Comparison of ENCODE assay signal across 15 cellular contexts in the genomic region with DNA sequence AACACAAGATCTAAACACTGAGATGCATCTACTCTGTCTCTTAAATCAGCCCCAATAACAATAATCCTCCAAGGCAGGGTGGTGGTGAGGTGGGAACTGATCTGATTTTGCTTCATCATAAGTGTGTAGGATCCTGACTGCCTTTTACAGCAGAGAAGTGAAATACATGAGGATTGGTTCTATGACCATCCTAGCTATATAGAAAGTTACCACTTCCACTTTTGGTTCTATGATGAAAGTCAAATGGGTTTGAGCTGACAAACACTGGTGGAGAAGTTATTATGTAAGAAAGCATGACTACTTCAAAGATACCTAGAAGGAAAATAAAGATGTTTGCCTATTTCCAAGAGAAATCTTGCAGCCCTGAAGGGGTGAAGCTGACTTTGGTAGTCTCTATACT.
"Had no signal": no experiment of that assay in that cellular context is flagged by ENCODE, and none has a peak within 500 bp of the region (broad histone marks: within the 10 kb centered on the region; RNA-seq: fewer than 3 reads in every experiment).

No MANE protein-coding gene starts in this region.

- H3K9me3 Mint-ChIP-seq: activated CD4-positive, alpha-beta T cell treated with anti-CD3 and anti-CD28 coated beads, Interleukin-2, amount 10 ng/mL, durations not matched to agents 7 days and 5 days; brain; nephron progenitor cell had no signal

- H3K4me1 Mint-ChIP-seq: activated CD4-positive, alpha-beta T cell treated with anti-CD3 and anti-CD28 coated beads, Interleukin-2, amount 10 ng/mL, durations not matched to agents 7 days and 5 days; brain; mesothelial cell of epicardium; nephron progenitor cell had no signal

- H3K4me3 Mint-ChIP-seq: activated CD4-positive, alpha-beta T cell treated with anti-CD3 and anti-CD28 coated beads, Interleukin-2, amount 10 ng/mL, durations not matched to agents 7 days and 5 days; activated naive CD8-positive, alpha-beta T cell; brain; mesothelial cell of epicardium; nephron progenitor cell had no signal

- DNase-seq: activated CD4-positive, alpha-beta T cell treated with anti-CD3 and anti-CD28 coated beads, Interleukin-2, amount 10 ng/mL, durations not matched to agents 7 days and 5 days; activated gamma-delta T cell treated with Interleukin-2 at 50 U/mL for 16 hours; amygdala; central memory CD4-positive, alpha-beta T cell; colonic mucosa; islet precursor cell; nephron progenitor cell; right cardiac atrium; stimulated activated CD4-positive, alpha-beta T cell treated with anti-CD3 and anti-CD28 coated beads, Interleukin-15, amount 100 ng/mL, for 24 hours; stimulated activated CD4-positive, alpha-beta T cell treated with anti-CD3 and anti-CD28 coated beads, Interleukin-4, amount 100 ng/mL, for 24 hours; stimulated activated naive CD4-positive, alpha-beta T cell; uterus had no signal

- H3K27me3 Mint-ChIP-seq: activated CD4-positive, alpha-beta T cell treated with anti-CD3 and anti-CD28 coated beads, Interleukin-2, amount 10 ng/mL, durations not matched to agents 7 days and 5 days had no signal

- H3K36me3 Mint-ChIP-seq: activated naive CD8-positive, alpha-beta T cell; brain; mesothelial cell of epicardium had no signal

- ATAC-seq: right cardiac atrium had no signal

- H3K27ac Mint-ChIP-seq: activated CD4-positive, alpha-beta T cell treated with anti-CD3 and anti-CD28 coated beads, Interleukin-2, amount 10 ng/mL, durations not matched to agents 7 days and 5 days; activated naive CD8-positive, alpha-beta T cell; brain; mesothelial cell of epicardium; nephron progenitor cell had no signal
